ENCODE assay signal across 36 cellular contexts in the genomic region with DNA sequence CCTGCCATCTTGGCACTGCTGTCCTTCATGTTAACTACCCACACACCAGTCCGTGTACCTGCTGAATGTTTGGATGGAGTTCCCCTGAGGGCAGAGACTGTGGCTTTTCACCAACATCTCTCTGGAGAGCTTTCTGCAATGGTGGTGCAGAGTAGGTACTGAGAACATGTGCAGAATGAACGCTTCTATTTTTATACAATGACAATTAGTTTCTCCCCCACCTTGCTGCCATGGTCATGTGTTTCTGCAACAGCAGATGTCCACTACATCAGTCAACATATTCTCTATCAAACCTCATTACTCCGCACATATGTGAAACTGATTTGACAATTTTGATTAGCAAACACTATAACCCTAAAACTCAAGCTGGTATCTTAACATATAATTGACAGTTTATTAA. TPM values are rescaled to one million over a fixed set of nuclear protein-coding genes. Genes with fewer than 3 reads are reported as not detected.
A peak's percentile ranks its signal among the peaks of the same experiment; 100 is the strongest.
DNase-seq lines count a peak whose midpoint lies in the region; ATAC-seq, FAIRE-seq and TF ChIP-seq lines count a peak whose summit lies in the region.
"Had no signal": no experiment of that assay in that cellular context is flagged by ENCODE, and none has a peak within 500 bp of the region (broad histone marks: within the 10 kb centered on the region; RNA-seq: fewer than 3 reads in every experiment).

No MANE protein-coding gene starts in this region.

- H3K4me2 ChIP-seq in GM12878 (ENCODE audit: control insufficient read depth, insufficient read depth): peak overlapping the region; percentile 21

- WGBS in GM12878 (ENCODE audit: insufficient coverage, insufficient replicate concordance, low lambda C conversion rate, missing lambda C conversion rate): 50% methylated on average over 3 of the region's 3 CpGs

- 0 out of 4 replicates have a peak, but pooled peaks cover 0 to under 1% of the 10 kb centered on the region in 2 experiments for H3K36me3 ChIP-seq in GM12878 (ENCODE audit: control insufficient read depth in 2 of 2, insufficient read depth in 2 of 2, low read length in 1 of 2)
- H3K36me3 ChIP-seq in neuron (ENCODE audit: insufficient read depth, low read length): peaks cover 85% of the 10 kb centered on the region
- H3K36me3 ChIP-seq: adrenal gland, lower lobe of right lung, pancreas, Peyer's patch, spleen, uterus had no signal

- peaks cover 13% of the 10 kb centered on the region; the same call in 1 of the 2 replicates for H3K4me1 ChIP-seq in GM12878 (ENCODE audit: control insufficient read depth, insufficient read depth, low read length)
- peaks cover 75% of the 10 kb centered on the region for H3K4me1 ChIP-seq in neuron (ENCODE audit: insufficient read depth, low read length)

- no TSS peak for BruUV-seq in GM12878 (replicated peaks; lab: Mats Ljungman, UMichigan)

- no peak overlapping the region for H3K9ac ChIP-seq in GM12878 (ENCODE audit: control insufficient read depth, insufficient read depth, low read length)

- no peak for TF ChIP-seq POLR2A in GM12878 (IDR thresholded peaks at IDR 0.05; ENCODE audit: low read depth, low read length)

- SMC1A ChIA-PET in GM12878 (lab: Charles Lee; ENCODE audit: uncharacterized antibody, unreplicated experiment): interaction anchor here (1.6 to 3.1 kb wide), 2 partner anchors 13 to 39 kb away, joined by 4 to 9 read pairs; no protein-coding TSS in a partner anchor

- no peak for TF ChIP-seq RAD21 in GM12878 (IDR thresholded peaks at IDR 0.05; ENCODE audit: insufficient read depth, low read depth, low read length)

- CTCF ChIA-PET in GM12878 (lab: Yijun Ruan, JAX): interaction anchor here (1.0 kb wide), 1 partner anchor 374 kb away, joined by 3 read pairs; no protein-coding TSS in a partner anchor

- no peaks in the 10 kb centered on the region for H4K20me1 ChIP-seq in GM12878 (ENCODE audit: control insufficient read depth, insufficient read depth)

- H3K79me2 ChIP-seq in GM12878 (ENCODE audit: control insufficient read depth, insufficient read depth, low read length): peaks cover 25% of the 10 kb centered on the region

- RAD21 ChIA-PET in GM12878 (lab: Charles Lee; ENCODE audit: unreplicated experiment): interaction anchor here (1.0 kb wide), 1 partner anchor 378 kb away, joined by 3 read pairs; no protein-coding TSS in a partner anchor

- H3K27me3 ChIP-seq in GM12878 (replicated peaks in 1 of 2; ENCODE audit: control insufficient read depth in 2 of 2, insufficient read depth in 2 of 2, low read length in 1 of 2) (no peaks in the 10 kb centered on the region), neuron (ENCODE audit: insufficient read depth, low read length) (no peaks in the 10 kb centered on the region)
- H3K27me3 ChIP-seq: adrenal gland, body of pancreas, dorsolateral prefrontal cortex, pancreas, Peyer's patch, testis, uterus had no signal

- FAIRE-seq in GM12878 (lab: Jason Lieb, UNC): no peak
- FAIRE-seq: A204.1, frontal cortex, H1, pancreas had no signal

- TF ChIP-seq EP300 in GM12878 (IDR thresholded peaks at IDR 0.05; ENCODE audit: borderline replicate concordance in 1 of 2, control insufficient read depth in 1 of 2, low read depth in 2 of 2, low read length in 2 of 2): no peak

- DNase-seq in left ventricle myocardium superior (no peak), cardiac septum (ENCODE audit: low spot score) (no peak), GM12878 (ENCODE audit: low read depth, low spot score) (no peak), hypothalamus (lab: John Stamatoyannopoulos, UW) (no peak), NCI-H345 (lab: John Stamatoyannopoulos, UW) (no peak), NCI-H2227 (lab: John Stamatoyannopoulos, UW; ENCODE audit: unreplicated experiment) (no peak), NCI-H1436 treated with DMSO at 0.1 percent for 48 hours (lab: John Stamatoyannopoulos, UW) (no peak)
- DNase-seq: activated CD4-positive, alpha-beta memory T cell treated with anti-CD3 and anti-CD28 coated beads, Interleukin-2, amount 10 ng/mL, durations not matched to agents 7 days and 5 days; activated CD8-positive, alpha-beta memory T cell treated with anti-CD3 and anti-CD28 coated beads, Interleukin-2, amount 50 U/mL, for 4 hours; activated naive CD4-positive, alpha-beta T cell; adrenal gland; body of pancreas; DMS79; dorsolateral prefrontal cortex; GF-D8; HFFc6; KBM-7; kidney glomerular epithelial cell; lower lobe of right lung; natural killer cell; NCI-H1092 treated with DMSO at 0.1 percent for 48 hours; NCI-H1930; NCI-H526 treated with DMSO at 0.1 percent for 48 hours; pancreas; Peyer's patch; SIG-M5; spleen; stimulated activated CD4-positive, alpha-beta T cell treated with anti-CD3 and anti-CD28 coated beads, Interleukin-2, amount 100 ng/mL, for 24 hours; stimulated activated naive CD8-positive, alpha-beta T cell treated with anti-CD3 and anti-CD28 coated beads, Interleukin-15, Interleukin-2, amounts not matched to agents 100 U/mL and 50 U/mL, for 24 hours; T-helper 9 cell; testis; uterus had no signal

- H2AFZ ChIP-seq in GM12878 (ENCODE audit: control insufficient read depth, low read depth, low read length) (no peak overlapping the region), neuron (ENCODE audit: low read depth, low read length) (no peak overlapping the region)

- in situ Hi-C loops in GM12878 (cut with MboI): loop anchor here (10.0 kb wide), 1 partner anchor 373 kb away; the partner anchor contains the start of gene ERCC6L2

- POLR2A ChIA-PET in GM12878 (lab: Charles Lee): interaction anchor here (1.3 kb wide), 1 partner anchor 38 kb away, joined by 4 read pairs; no protein-coding TSS in a partner anchor

- no peak for TF ChIP-seq CTCF in GM12878 (IDR thresholded peaks at IDR 0.05 in 2 of 3, conservative IDR thresholded peaks at IDR 0.05 in 1 of 3; ENCODE audit: control insufficient read depth in 2 of 3, extremely low read depth in 1 of 3, insufficient read depth in 1 of 3, low read depth in 3 of 3, low read length in 3 of 3)

- H3K9me3 ChIP-seq in GM12878 (replicated peaks; ENCODE audit: control insufficient read depth, insufficient read depth, low read length): no peaks in the 10 kb centered on the region
- H3K9me3 ChIP-seq in neuron (ENCODE audit: low read length): no peaks in the 10 kb centered on the region
- H3K9me3 ChIP-seq: adrenal gland, body of pancreas, lower lobe of right lung, pancreas, Peyer's patch, spleen, testis, uterus had no signal

- H3K4me3 ChIP-seq in GM12878: no peak overlapping the region
- peak overlapping the region; percentile 27 for H3K4me3 ChIP-seq in neuron (ENCODE audit: low read length)
- H3K4me3 ChIP-seq: adrenal gland, body of pancreas, lower lobe of right lung, pancreas, spleen, uterus had no signal

- intact Hi-C loops in left ventricle myocardium superior (cut with micrococcal nuclease) (no loop called here), cardiac septum (cut with DNase I) (no loop called here), GM12878 (cut with micrococcal nuclease; ENCODE audit: unreplicated experiment) (loop anchor here (10.0 kb wide), 1 partner anchor 117 kb away; no protein-coding TSS in a partner anchor)

- ATAC-seq in left ventricle myocardium superior: peak; percentile 32
- ATAC-seq in GM12878: peak; percentile 10; the same call in 2 of the 3 replicates
- ATAC-seq: body of pancreas; lower lobe of right lung; natural killer cell; pancreas; stimulated activated naive CD8-positive, alpha-beta T cell treated with anti-CD3 and anti-CD28 coated beads, Interleukin-15, Interleukin-2, amounts not matched to agents 100 U/mL and 50 U/mL, for 24 hours had no signal

- H3K27ac ChIP-seq in GM12878 (ENCODE audit: control insufficient read depth, insufficient read depth): no peak overlapping the region
- H3K27ac ChIP-seq: adrenal gland, body of pancreas, lower lobe of right lung, pancreas, Peyer's patch, spleen, testis, uterus had no signal

TF ChIP-seq in GM12878, 131 proteins besides CTCF, POLR2A, EP300 and RAD21 (continues in another document):
- TF ChIP-seq KAT2A (conservative IDR thresholded peaks at IDR 0.05; ENCODE audit: control insufficient read depth, low read depth, low read length) (no peak), NFIC (IDR thresholded peaks at IDR 0.05; ENCODE audit: low read depth, low read length) (no peak)

RNA-seq across cellular contexts. Expression of gene PTCH1, which starts 14.5 kb away (rescaled TPM):
- total RNA-seq in left ventricle myocardium superior (10.4 TPM), cardiac septum (4.3 TPM), GM12878 (2014; rRNA removed) (1.7 and 2.9 TPM in 2 replicates), GM12878 (2014; rRNA removed; fragmentation: Illumina TruSeq; extraction: Trizol) (0.92 and 1.5 TPM in 2 replicates), GM12878 (2021) (4.0 and 5.7 TPM in 2 replicates)
- 8.2 and 14.4 TPM in 2 replicates for total RNA-seq in GM12878 (2013; cell fraction: nucleolus; rRNA removed)
- polyA plus RNA-seq in GM12878 (2011; ENCODE audit: low read depth): 3.3 TPM
- polyA plus RNA-seq in GM12878 (2011; rRNA removed) (4.8 and 6.1 TPM in 2 replicates), GM12878 (2014; fragmentation: Illumina TruSeq; extraction: Trizol) (2.8 and 3.0 TPM in 2 replicates), GM12878 (2014; fragmentation: Nextera tagmentation; extraction: Ambion mirVana) (under 1 TPM; 0.16 to 0.48 TPM), GM12878 (2014; rRNA removed) (2.5 and 3.2 TPM in 2 replicates), GM12878 (2016; fragmentation: Nextera tagmentation; extraction: Ambion mirVana) (1 to 10 TPM; 2.3 TPM)
- polyA plus RNA-seq in GM12878 (2011; cell fraction: cytosol; rRNA removed): 4.7 and 10.5 TPM in 2 replicates
- 19.4 TPM in 2 replicates for polyA plus RNA-seq in GM12878 (2011; cell fraction: nucleus; rRNA removed)
- polyA plus RNA-seq in GM12878 (2012): 4.5 and 5.3 TPM in 2 replicates
- polyA minus RNA-seq in GM12878 (2011; rRNA and poly(A)+ RNA removed): 17.5 and 21.4 TPM in 2 replicates
- 9.3 and 12.0 TPM in 2 replicates for polyA minus RNA-seq in GM12878 (2011; cell fraction: cytosol; rRNA and poly(A)+ RNA removed)
- polyA minus RNA-seq in GM12878 (2011; cell fraction: nucleus; rRNA and poly(A)+ RNA removed): 21.4 and 38.0 TPM in 2 replicates
